ENCODE assay signal across 1 cellular context in genomic region chr17:37541880-37542675, GRCh38.
A peak's percentile ranks its signal among the peaks of the same experiment; 100 is the strongest.
TF ChIP-seq lines count a peak whose summit lies in the region.

No MANE protein-coding gene starts in this region.

TF ChIP-seq in K562, 482 proteins besides CTCF, POLR2A, EP300 and RAD21 (continued from another document):
- TF ChIP-seq C11orf30 (IDR thresholded peaks at IDR 0.05; ENCODE audit: low read depth) (peak; percentile 31; the same call in 1 of the 2 replicates), RUNX1 (IDR thresholded peaks at IDR 0.05; ENCODE audit: low read depth) (no peak)
